Comparison of ENCODE assay signal across 9 cellular contexts in genomic region chr12:117100251-117100650, GRCh38.
DNase-seq lines count a peak whose midpoint lies in the region; ATAC-seq and TF ChIP-seq lines count a peak whose summit lies in the region.
"Had no signal": no experiment of that assay in that cellular context is flagged by ENCODE, and none has a peak within 500 bp of the region (broad histone marks: within the 10 kb centered on the region; RNA-seq: fewer than 3 reads in every experiment).

No MANE protein-coding gene starts in this region.

- H3K36me3 Mint-ChIP-seq in activated naive CD4-positive, alpha-beta T cell treated with anti-CD3 and anti-CD28 coated beads, Interleukin-2, amount 50 U/mL, for 24 hours = no peaks in the 10 kb centered on the region

- H3K4me3 Mint-ChIP-seq in activated naive CD4-positive, alpha-beta T cell treated with anti-CD3 and anti-CD28 coated beads, Interleukin-2, amount 50 U/mL, for 24 hours = peak overlapping the region; percentile 70
- H3K4me3 Mint-ChIP-seq in stimulated activated naive CD8-positive, alpha-beta T cell treated with anti-CD3 and anti-CD28 coated beads, Interleukin-15, amount 100 ng/mL, for 72 hours = peak overlapping the region; percentile 82 to 85

- peaks cover 19% of the 10 kb centered on the region for H3K27me3 Mint-ChIP-seq in activated naive CD4-positive, alpha-beta T cell treated with anti-CD3 and anti-CD28 coated beads, Interleukin-2, amount 50 U/mL, for 24 hours
- H3K27me3 Mint-ChIP-seq in stimulated activated naive CD8-positive, alpha-beta T cell treated with anti-CD3 and anti-CD28 coated beads, Interleukin-15, amount 100 ng/mL, for 72 hours = peaks cover 40% of the 10 kb centered on the region

- TF ChIP-seq CTCF in fibroblast of mammary gland (conservative IDR thresholded peaks at IDR 0.05; ENCODE audit: control insufficient read depth, insufficient read depth, low read depth, low read length) = peak; percentile 34

- ATAC-seq in stimulated activated naive CD8-positive, alpha-beta T cell treated with anti-CD3 and anti-CD28 coated beads, Interleukin-15, amount 100 ng/mL, for 72 hours = no peak

- no peak overlapping the region for H3K4me3 ChIP-seq in fibroblast of mammary gland (ENCODE audit: control insufficient read depth, low read depth, low read length)

- peaks cover 6% of the 10 kb centered on the region for H3K4me1 Mint-ChIP-seq in activated naive CD4-positive, alpha-beta T cell treated with anti-CD3 and anti-CD28 coated beads, Interleukin-2, amount 50 U/mL, for 24 hours
- peaks cover 32% of the 10 kb centered on the region for H3K4me1 Mint-ChIP-seq in stimulated activated naive CD8-positive, alpha-beta T cell treated with anti-CD3 and anti-CD28 coated beads, Interleukin-15, amount 100 ng/mL, for 72 hours

- H3K27ac Mint-ChIP-seq in activated naive CD4-positive, alpha-beta T cell treated with anti-CD3 and anti-CD28 coated beads, Interleukin-2, amount 50 U/mL, for 24 hours = no peak overlapping the region
- H3K27ac Mint-ChIP-seq in stimulated activated naive CD8-positive, alpha-beta T cell treated with anti-CD3 and anti-CD28 coated beads, Interleukin-15, amount 100 ng/mL, for 72 hours = peak overlapping the region in 1 of 2 donors; percentile 76

- no peak for DNase-seq in activated naive CD4-positive, alpha-beta T cell treated with anti-CD3 and anti-CD28 coated beads, Interleukin-2, amount 50 U/mL, for 16 hours
- DNase-seq in OCI-M1 (lab: John Stamatoyannopoulos, UW) = peak; percentile 31
- peak; percentile 11 for DNase-seq in fibroblast of mammary gland (ENCODE audit: low read depth)
- no peak for DNase-seq in stimulated activated naive CD8-positive, alpha-beta T cell treated with anti-CD3 and anti-CD28 coated beads, Interleukin-15, amount 100 ng/mL, for 72 hours
- no peak for DNase-seq in DMS79 treated with DMSO at 0.1 percent for 48 hours (lab: John Stamatoyannopoulos, UW)
- DNase-seq in KG1 (lab: John Stamatoyannopoulos, UW) = no peak
- no peak for DNase-seq in stimulated activated CD4-positive, alpha-beta T cell treated with anti-CD3 and anti-CD28 coated beads, Interleukin-4, amount 100 ng/mL, for 1 hour
- DNase-seq: MM.1S had no signal

- H3K9me3 Mint-ChIP-seq in activated naive CD4-positive, alpha-beta T cell treated with anti-CD3 and anti-CD28 coated beads, Interleukin-2, amount 50 U/mL, for 24 hours = no peaks in the 10 kb centered on the region
- no peaks in the 10 kb centered on the region for H3K9me3 Mint-ChIP-seq in stimulated activated naive CD8-positive, alpha-beta T cell treated with anti-CD3 and anti-CD28 coated beads, Interleukin-15, amount 100 ng/mL, for 72 hours

Comparison
In these comparisons a context has a peak if more than half of its experiments do, and no peak if none do; other contexts are left out.
1. DNase-seq: peak in OCI-M1 (single experiment) and fibroblast of mammary gland (single experiment); none in activated naive CD4-positive, alpha-beta T cell treated with anti-CD3 and anti-CD28 coated beads, Interleukin-2, amount 50 U/mL, for 16 hours (single experiment), stimulated activated naive CD8-positive, alpha-beta T cell treated with anti-CD3 and anti-CD28 coated beads, Interleukin-15, amount 100 ng/mL, for 72 hours (0 of 2), DMS79 treated with DMSO at 0.1 percent for 48 hours (single experiment), KG1 (single experiment) and stimulated activated CD4-positive, alpha-beta T cell treated with anti-CD3 and anti-CD28 coated beads, Interleukin-4, amount 100 ng/mL, for 1 hour (single experiment).